In genomic region chr18:47746615-47747014, GRCh38 we compare ENCODE assay signal across 34 cellular contexts.
"Had no signal": no experiment of that assay in that cellular context is flagged by ENCODE, and none has a peak within 500 bp of the region (broad histone marks: within the 10 kb centered on the region; RNA-seq: fewer than 3 reads in every experiment).

No MANE protein-coding gene starts in this region.

- ATAC-seq: activated CD4-positive, CD25-positive, alpha-beta regulatory T cell treated with anti-CD3 and anti-CD28 coated beads, Interleukin-2, amount 50 U/mL, for 24 hours; activated CD8-positive, alpha-beta memory T cell treated with anti-CD3 and anti-CD28 coated beads, Interleukin-2, amount 10 ng/mL, durations not matched to agents 7 days and 5 days; activated CD8-positive, alpha-beta T cell treated with anti-CD3 and anti-CD28 coated beads for 36 hours; activated naive CD4-positive, alpha-beta T cell treated with anti-CD3 and anti-CD28 coated beads, Interleukin-2, amount 50 U/mL, for 72 hours; activated T-cell treated with anti-CD3 and anti-CD28 coated beads, Interleukin-2, amount 50 U/mL, for 72 hours; gastroesophageal sphincter; T-cell had no signal

- H3K36me3 ChIP-seq: ascending aorta, breast epithelium, esophagus squamous epithelium, gastroesophageal sphincter, WERI-Rb-1 had no signal

- H3K4me3 ChIP-seq: ascending aorta, breast epithelium, coronary artery, dorsolateral prefrontal cortex, esophagus squamous epithelium, gastroesophageal sphincter had no signal

- H3K27me3 ChIP-seq: ascending aorta, breast epithelium had no signal

- DNase-seq: activated B cell treated with CpG ODN at 0.5 μM for 24 hours; activated CD4-positive, alpha-beta T cell treated with anti-CD3 and anti-CD28 coated beads for 48 hours; activated CD4-positive, alpha-beta T cell treated with anti-CD3 and anti-CD28 coated beads, Interleukin-2, amount 50 U/mL, for 1 hour; activated CD4-positive, alpha-beta T cell treated with anti-CD3 and anti-CD28 coated beads, Interleukin-2, amount 50 U/mL, for 48 hours; activated CD8-positive, alpha-beta memory T cell treated with anti-CD3 and anti-CD28 coated beads, Interleukin-2, amount 10 ng/mL, durations not matched to agents 7 days and 5 days; activated CD8-positive, alpha-beta memory T cell treated with anti-CD3 and anti-CD28 coated beads, Interleukin-2, amount 50 U/mL, for 4 hours; activated CD8-positive, alpha-beta T cell treated with anti-CD3 and anti-CD28 coated beads for 36 hours; activated gamma-delta T cell; activated naive CD4-positive, alpha-beta T cell; activated naive CD4-positive, alpha-beta T cell treated with anti-CD3 and anti-CD28 coated beads, Interleukin-2, amount 10 ng/mL, durations not matched to agents 7 days and 5 days; activated naive CD8-positive, alpha-beta T cell treated with anti-CD3 and anti-CD28 coated beads, Interleukin-2, amount 10 ng/mL, durations not matched to agents 7 days and 5 days; activated T-cell treated with anti-CD3 and anti-CD28 coated beads for 4 hours; activated T-cell treated with anti-CD3 and anti-CD28 coated beads, Interleukin-2, amount 50 U/mL, for 24 hours; activated T-cell treated with anti-CD3 and anti-CD28 coated beads, Interleukin-2, amount 50 U/mL, for 72 hours; dorsolateral prefrontal cortex; effector memory CD4-positive, alpha-beta T cell; erythroblast; esophagus squamous epithelium; foreskin melanocyte; SW 1271; T-cell; T1000; WERI-Rb-1 had no signal

- H3K27ac Mint-ChIP-seq: activated B cell treated with CpG ODN at 0.5 μM for 24 hours; activated CD8-positive, alpha-beta memory T cell treated with anti-CD3 and anti-CD28 coated beads, Interleukin-2, amount 10 ng/mL, durations not matched to agents 7 days and 5 days; activated CD8-positive, alpha-beta T cell treated with anti-CD3 and anti-CD28 coated beads for 36 hours; activated naive CD4-positive, alpha-beta T cell treated with anti-CD3 and anti-CD28 coated beads, Interleukin-2, amount 10 ng/mL, durations not matched to agents 7 days and 5 days; activated naive CD4-positive, alpha-beta T cell treated with anti-CD3 and anti-CD28 coated beads, Interleukin-2, amount 50 U/mL, for 72 hours; activated naive CD8-positive, alpha-beta T cell treated with anti-CD3 and anti-CD28 coated beads, Interleukin-2, amount 10 ng/mL, durations not matched to agents 7 days and 5 days; activated T-cell treated with anti-CD3 and anti-CD28 coated beads, Interleukin-2, amount 50 U/mL, for 24 hours; activated T-cell treated with anti-CD3 and anti-CD28 coated beads, Interleukin-2, amount 50 U/mL, for 72 hours; brain; dendritic cell treated with granulocyte-macrophage colony-stimulating factor and Interleukin-4, amounts not matched to agents 40 ng/mL and 50 ng/mL, for 4 days; T-cell; T-helper 1 cell treated with Interleukin-12 subunit alpha and Interleukin-12 subunit beta and Interleukin-4 antibody, amounts not matched to agents 30 μg/mL and 1 μg/mL, for 36 hours; T-helper 2 cell treated with Interferon-gamma antibody and Interleukin-4, amounts not matched to agents 5 μg/mL and 100 μg/mL, for 36 hours had no signal

- H3K9me3 ChIP-seq: ascending aorta, breast epithelium, esophagus squamous epithelium, gastroesophageal sphincter had no signal

- H3K9me3 Mint-ChIP-seq: activated B cell treated with CpG ODN at 0.5 μM for 24 hours; activated CD8-positive, alpha-beta T cell treated with anti-CD3 and anti-CD28 coated beads for 36 hours; activated naive CD4-positive, alpha-beta T cell treated with anti-CD3 and anti-CD28 coated beads, Interleukin-2, amount 10 ng/mL, durations not matched to agents 7 days and 5 days; activated naive CD4-positive, alpha-beta T cell treated with anti-CD3 and anti-CD28 coated beads, Interleukin-2, amount 50 U/mL, for 72 hours; activated naive CD8-positive, alpha-beta T cell treated with anti-CD3 and anti-CD28 coated beads, Interleukin-2, amount 10 ng/mL, durations not matched to agents 7 days and 5 days; activated T-cell treated with anti-CD3 and anti-CD28 coated beads, Interleukin-2, amount 50 U/mL, for 24 hours; activated T-cell treated with anti-CD3 and anti-CD28 coated beads, Interleukin-2, amount 50 U/mL, for 72 hours; central memory CD8-positive, alpha-beta T cell; dendritic cell treated with granulocyte-macrophage colony-stimulating factor and Interleukin-4, amounts not matched to agents 40 ng/mL and 50 ng/mL, for 4 days; T-cell; T-helper 1 cell treated with Interleukin-12 subunit alpha and Interleukin-12 subunit beta and Interleukin-4 antibody, amounts not matched to agents 30 μg/mL and 1 μg/mL, for 36 hours; T-helper 2 cell treated with Interferon-gamma antibody and Interleukin-4, amounts not matched to agents 5 μg/mL and 100 μg/mL, for 36 hours had no signal

- H3K36me3 Mint-ChIP-seq: activated CD8-positive, alpha-beta memory T cell treated with anti-CD3 and anti-CD28 coated beads, Interleukin-2, amount 10 ng/mL, durations not matched to agents 7 days and 5 days; activated naive CD4-positive, alpha-beta T cell treated with anti-CD3 and anti-CD28 coated beads, Interleukin-2, amount 10 ng/mL, durations not matched to agents 7 days and 5 days; activated naive CD4-positive, alpha-beta T cell treated with anti-CD3 and anti-CD28 coated beads, Interleukin-2, amount 50 U/mL, for 72 hours; activated naive CD8-positive, alpha-beta T cell treated with anti-CD3 and anti-CD28 coated beads, Interleukin-2, amount 10 ng/mL, durations not matched to agents 7 days and 5 days; brain; T-cell had no signal

- H3K4me1 Mint-ChIP-seq: activated naive CD8-positive, alpha-beta T cell treated with anti-CD3 and anti-CD28 coated beads, Interleukin-2, amount 10 ng/mL, durations not matched to agents 7 days and 5 days; central memory CD8-positive, alpha-beta T cell had no signal

- H3K4me3 Mint-ChIP-seq: activated B cell treated with CpG ODN at 0.5 μM for 24 hours; activated CD8-positive, alpha-beta memory T cell treated with anti-CD3 and anti-CD28 coated beads, Interleukin-2, amount 10 ng/mL, durations not matched to agents 7 days and 5 days; activated CD8-positive, alpha-beta T cell treated with anti-CD3 and anti-CD28 coated beads for 36 hours; activated naive CD4-positive, alpha-beta T cell treated with anti-CD3 and anti-CD28 coated beads, Interleukin-2, amount 10 ng/mL, durations not matched to agents 7 days and 5 days; activated naive CD8-positive, alpha-beta T cell treated with anti-CD3 and anti-CD28 coated beads, Interleukin-2, amount 10 ng/mL, durations not matched to agents 7 days and 5 days; activated T-cell treated with anti-CD3 and anti-CD28 coated beads, Interleukin-2, amount 50 U/mL, for 24 hours; activated T-cell treated with anti-CD3 and anti-CD28 coated beads, Interleukin-2, amount 50 U/mL, for 72 hours; brain; central memory CD8-positive, alpha-beta T cell; dendritic cell treated with granulocyte-macrophage colony-stimulating factor and Interleukin-4, amounts not matched to agents 40 ng/mL and 50 ng/mL, for 4 days; T-cell; T-helper 1 cell treated with Interleukin-12 subunit alpha and Interleukin-12 subunit beta and Interleukin-4 antibody, amounts not matched to agents 30 μg/mL and 1 μg/mL, for 36 hours; T-helper 2 cell treated with Interferon-gamma antibody and Interleukin-4, amounts not matched to agents 5 μg/mL and 100 μg/mL, for 36 hours had no signal

- H3K27me3 Mint-ChIP-seq: central memory CD8-positive, alpha-beta T cell had no signal
